In genomic region chr11:74460481-74461154, GRCh38 we compare ENCODE assay signal across 12 cellular contexts. TPM values are rescaled to one million over a fixed set of nuclear protein-coding genes. Genes with fewer than 3 reads are reported as not detected.
DNase-seq lines count a peak whose midpoint lies in the region; ATAC-seq, FAIRE-seq and TF ChIP-seq lines count a peak whose summit lies in the region.
"Had no signal": no experiment of that assay in that cellular context is flagged by ENCODE, and none has a peak within 500 bp of the region (broad histone marks: within the 10 kb centered on the region; RNA-seq: fewer than 3 reads in every experiment).

No MANE protein-coding gene starts in this region.

- intact Hi-C loops in colonic mucosa (cut with DNase I) = no loop called here

- H3K4me1 ChIP-seq in colonic mucosa (no peaks in the 10 kb centered on the region), mesodermal cell (ENCODE audit: control insufficient read depth, insufficient read depth, low read length, poor library complexity, severe bottlenecking) (peaks cover 11% of the 10 kb centered on the region)
- H3K4me1 ChIP-seq: BLaER1 had no signal

- no peaks in the 10 kb centered on the region for H3K27me3 ChIP-seq in colonic mucosa
- no peaks in the 10 kb centered on the region for H3K27me3 ChIP-seq in H7 (ENCODE audit: control insufficient read depth, insufficient read depth, low read length)
- H3K27me3 ChIP-seq: BLaER1 had no signal

- H3K36me3 ChIP-seq in colonic mucosa (no peaks in the 10 kb centered on the region), mesodermal cell (ENCODE audit: control insufficient read depth, insufficient read depth, low read length) (peaks cover 5% of the 10 kb centered on the region), H7 (replicated peaks; ENCODE audit: control insufficient read depth, insufficient read depth, low read length) (no peaks in the 10 kb centered on the region)
- H3K36me3 ChIP-seq: BLaER1 had no signal

- WGBS in mesodermal cell (ENCODE audit: insufficient coverage in 2 of 2), 2 experiments = 74 to 87% methylated on average over 2 of the region's 2 CpGs

- peak; percentile 55 for DNase-seq in AG20443 (ENCODE audit: low spot score)
- DNase-seq in NB4 (ENCODE audit: low read depth) = peak; percentile 92
- no peak for DNase-seq in colonic mucosa
- no peak for DNase-seq in central memory CD4-positive, alpha-beta T cell
- no peak for DNase-seq in RCC 7860 (ENCODE audit: low spot score)
- DNase-seq in H7 = no peak
- DNase-seq: NCI-H524 had no signal

- TF ChIP-seq CTCF in NB4 (IDR thresholded peaks at IDR 0.05; ENCODE audit: low read depth, low read length) (no peak), colonic mucosa (IDR thresholded peaks at IDR 0.05) (no peak)

- no peak for TF ChIP-seq POLR2A in NB4 (IDR thresholded peaks at IDR 0.05; ENCODE audit: extremely low read depth, insufficient read length)

- FAIRE-seq in RCC 7860 (lab: Jason Lieb, UNC) = no peak
- FAIRE-seq: H1 had no signal

- peak overlapping the region; percentile 89 for H3K4me3 ChIP-seq in NB4 (ENCODE audit: low read depth, low read length)
- no peak overlapping the region for H3K4me3 ChIP-seq in colonic mucosa
- H3K4me3 ChIP-seq in mesodermal cell (ENCODE audit: extremely low read depth, insufficient read depth, low read length, poor library complexity, severe bottlenecking) = no peak overlapping the region
- no peak overlapping the region for H3K4me3 ChIP-seq in H7 (ENCODE audit: insufficient read depth, low read depth, low read length)
- H3K4me3 ChIP-seq: BLaER1 had no signal

- H3K9me3 ChIP-seq in colonic mucosa (no peaks in the 10 kb centered on the region), mesodermal cell (ENCODE audit: control insufficient read depth, low read length) (no peaks in the 10 kb centered on the region)
- H3K9me3 ChIP-seq: BLaER1 had no signal

- H3K9ac ChIP-seq in colonic mucosa (ENCODE audit: low read depth in 2 of 2, low read length in 2 of 2) = peak overlapping the region in 1 of 2 donors; percentile 35
- H3K9ac ChIP-seq: BLaER1 had no signal

- no peak for ATAC-seq in HG02623 (IDR thresholded peaks at IDR 0.05; ENCODE audit: unreplicated experiment)

- H3K27ac ChIP-seq in colonic mucosa = peak overlapping the region; percentile 1
- peak overlapping the region; percentile 58 for H3K27ac ChIP-seq in mesodermal cell (ENCODE audit: low read depth, low read length, severe bottlenecking)
- H3K27ac ChIP-seq: BLaER1, VCaP had no signal

RNA-seq across cellular contexts. Expression of gene KCNE3, which starts 6.7 kb away (rescaled TPM):
- total RNA-seq in colonic mucosa = 10 to 100 TPM; 31.9 to 41.2 TPM
- polyA plus RNA-seq in mesodermal cell (2013, experiment 1 of 2) = 6.2 TPM
- polyA plus RNA-seq in mesodermal cell (2013, experiment 2 of 2) = 5.9 TPM
- 26.7 and 27.5 TPM in 2 replicates for total RNA-seq in H7 (2014; rRNA removed; shearing (Covaris generic))

RNA-seq across cellular contexts. Expression of gene LIPT2, which starts 32.9 kb away (rescaled TPM):
- total RNA-seq in colonic mucosa = 1 to 10 TPM; 3.9 to 4.4 TPM
- polyA plus RNA-seq in mesodermal cell (2013, experiment 1 of 2) = 5.2 TPM
- polyA plus RNA-seq in mesodermal cell (2013, experiment 2 of 2) = 5.2 TPM
- total RNA-seq in H7 (2014; rRNA removed; shearing (Covaris generic)) = 22.9 and 24.0 TPM in 2 replicates

Comparison
In these comparisons a context has a peak if more than half of its experiments do, and no peak if none do; other contexts are left out.
1. DNase-seq: peak in AG20443 (single experiment) and NB4 (single experiment); none in colonic mucosa (single experiment), central memory CD4-positive, alpha-beta T cell (single experiment), RCC 7860 (single experiment) and H7 (single experiment).